In genomic region chr10:90935581-90936292, GRCh38 we compare ENCODE assay signal across 16 cellular contexts. TPM values are rescaled to one million over a fixed set of nuclear protein-coding genes. Genes with fewer than 3 reads are reported as not detected.
A peak's percentile ranks its signal among the peaks of the same experiment; 100 is the strongest.
DNase-seq lines count a peak whose midpoint lies in the region; ATAC-seq and TF ChIP-seq lines count a peak whose summit lies in the region.
"Had no signal": no experiment of that assay in that cellular context is flagged by ENCODE, and none has a peak within 500 bp of the region (broad histone marks: within the 10 kb centered on the region; RNA-seq: fewer than 3 reads in every experiment).

No MANE protein-coding gene starts in this region.

- no peaks in the 10 kb centered on the region for H3K79me2 ChIP-seq in mesendoderm (ENCODE audit: control insufficient read depth, insufficient read depth, low read length)

- no peak overlapping the region for H3K18ac ChIP-seq in mesendoderm (ENCODE audit: low read length)

- H3K4me1 ChIP-seq in cardiac muscle cell (ENCODE audit: low read depth) (peaks cover 27% of the 10 kb centered on the region), mesendoderm (ENCODE audit: control insufficient read depth, low read depth, low read length) (peaks cover 10% of the 10 kb centered on the region), transverse colon (no peaks in the 10 kb centered on the region)

- peak overlapping the region in 3 of 5 experiments; percentile 3 to 47 (median 5) for H3K27ac Mint-ChIP-seq in brain
- H3K27ac Mint-ChIP-seq: activated naive CD4-positive, alpha-beta T cell treated with anti-CD3 and anti-CD28 coated beads, Interleukin-2, amount 50 U/mL, for 72 hours had no signal

- H2BK120ac ChIP-seq in mesendoderm (ENCODE audit: low read depth, low read length) = no peak overlapping the region

- no peaks in the 10 kb centered on the region for H3K36me3 ChIP-seq in cardiac muscle cell
- no peaks in the 10 kb centered on the region for H3K36me3 ChIP-seq in mesendoderm (ENCODE audit: control insufficient read depth, insufficient read depth, low read length)
- no peaks in the 10 kb centered on the region for H3K36me3 ChIP-seq in transverse colon

- H3K4me3 ChIP-seq in cardiac muscle cell (no peak overlapping the region), mesendoderm (ENCODE audit: low read length) (no peak overlapping the region), transverse colon (no peak overlapping the region)

- no peak overlapping the region for H3K9ac ChIP-seq in mesendoderm (ENCODE audit: low read length)

- H2BK15ac ChIP-seq in mesendoderm (replicated peaks; ENCODE audit: low read depth) = no peak overlapping the region

- no peak for TF ChIP-seq POLR2A in transverse colon (IDR thresholded peaks at IDR 0.05)

- no peaks in the 10 kb centered on the region for H3K9me3 Mint-ChIP-seq in brain
- H3K9me3 Mint-ChIP-seq: activated naive CD4-positive, alpha-beta T cell treated with anti-CD3 and anti-CD28 coated beads, Interleukin-2, amount 50 U/mL, for 72 hours had no signal

- no peaks in the 10 kb centered on the region for H3K36me3 Mint-ChIP-seq in brain
- H3K36me3 Mint-ChIP-seq: activated naive CD4-positive, alpha-beta T cell treated with anti-CD3 and anti-CD28 coated beads, Interleukin-2, amount 50 U/mL, for 72 hours had no signal

- peaks cover 49% of the 10 kb centered on the region for H3K4me1 Mint-ChIP-seq in brain

- H2BK5ac ChIP-seq in mesendoderm (ENCODE audit: low read length) = no peak overlapping the region

- H3K27ac ChIP-seq in cardiac muscle cell (peak overlapping the region; percentile 96), mesendoderm (ENCODE audit: low read depth, low read length) (no peak overlapping the region), transverse colon (no peak overlapping the region)
- H3K27ac ChIP-seq: RWPE1 had no signal

- TF ChIP-seq CTCF in cardiac muscle cell (IDR thresholded peaks at IDR 0.05; ENCODE audit: low read depth, low read length) (no peak), brain (conservative IDR thresholded peaks at IDR 0.05) (no peak), transverse colon (IDR thresholded peaks at IDR 0.05) (no peak)

- no peak overlapping the region for H3K23ac ChIP-seq in mesendoderm (ENCODE audit: low read length)

- H3K27me3 ChIP-seq in cardiac muscle cell (no peaks in the 10 kb centered on the region), mesendoderm (ENCODE audit: insufficient read depth, low read length, poor library complexity) (no peaks in the 10 kb centered on the region), transverse colon (no peaks in the 10 kb centered on the region)

- no CpG with 5 or more reads among the region's 5 CpGs for WGBS in mesendoderm (ENCODE audit: extremely low coverage, insufficient coverage, low lambda C conversion rate)
- 61 to 93% methylated on average over 4 to 5 of the region's 5 CpGs for WGBS in transverse colon (ENCODE audit: low coverage in 1 of 2), 2 donors

- H3K4me3 Mint-ChIP-seq in brain = no peak overlapping the region

- H3K79me1 ChIP-seq in mesendoderm (ENCODE audit: low read length) = no peaks in the 10 kb centered on the region

- H3K4ac ChIP-seq in mesendoderm (ENCODE audit: low read depth, low read length) = no peak overlapping the region

- H3K4me2 ChIP-seq in mesendoderm (ENCODE audit: low read length) = no peak overlapping the region

- H3K9me3 ChIP-seq in cardiac muscle cell (ENCODE audit: low read depth) (no peaks in the 10 kb centered on the region), transverse colon (no peaks in the 10 kb centered on the region)

- H2AK5ac ChIP-seq in mesendoderm (ENCODE audit: low read length) = no peak overlapping the region

- H3K56ac ChIP-seq in mesendoderm (ENCODE audit: low read length) = peak overlapping the region; percentile 2

- in situ Hi-C loops in transverse colon (cut with MboI; ENCODE audit: low pct_ligation_motif_present in 1 of 4, low pct_unique_long_range_greater_than_20kb in 1 of 4, low sequenced_read_pairs in 3 of 4) = no loop called here

- no peak overlapping the region for H4K8ac ChIP-seq in mesendoderm (ENCODE audit: low read depth, low read length)

- H4K5ac ChIP-seq in mesendoderm (ENCODE audit: low read length) = no peak overlapping the region

- H3K27me3 Mint-ChIP-seq in brain = peaks cover 3% of the 10 kb centered on the region

- DNase-seq in cardiac muscle cell (ENCODE audit: low read depth in 1 of 2, low spot score in 1 of 2) (peak in 1 of 2 donors; percentile 92), cardiac septum (ENCODE audit: low spot score) (no peak), mesendoderm (no peak), DMS53 (lab: John Stamatoyannopoulos, UW) (no peak), transverse colon (no peak), NCI-H2196 treated with DMSO at 0.1 percent for 48 hours (lab: John Stamatoyannopoulos, UW; ENCODE audit: unreplicated experiment) (no peak)
- DNase-seq: ACHN, activated T-cell treated with anti-CD3 and anti-CD28 coated beads for 4 hours, NCI-H2107 had no signal

- ATAC-seq in HG02840 (IDR thresholded peaks at IDR 0.05; ENCODE audit: low FRiP score, unreplicated experiment) = no peak
- ATAC-seq: activated naive CD4-positive, alpha-beta T cell treated with anti-CD3 and anti-CD28 coated beads, Interleukin-2, amount 50 U/mL, for 72 hours had no signal

- intact Hi-C loops in cardiac septum (cut with DNase I) (no loop called here), transverse colon (cut with DNase I; ENCODE audit: low total_unique reads) (no loop called here)

- no peak for TF ChIP-seq EP300 in transverse colon (IDR thresholded peaks at IDR 0.05; ENCODE audit: low read depth)

RNA-seq across cellular contexts. Expression of gene ANKRD1, which starts 14.8 kb away (rescaled TPM):
- total RNA-seq in cardiac muscle cell = 32.7 and 39.1 TPM in 2 replicates
- 9.4 and 12.6 TPM in 2 replicates for polyA plus RNA-seq in cardiac muscle cell
- total RNA-seq in cardiac septum = 8,251 TPM
- not detected for polyA plus RNA-seq in brain (ENCODE audit: insufficient read depth, low read depth, low replicate concordance)
- 65.5 TPM for polyA plus RNA-seq in mesendoderm (2013, experiment 1 of 2)
- 62.4 TPM for polyA plus RNA-seq in mesendoderm (2013, experiment 2 of 2)
- total RNA-seq in transverse colon = not detected
- total RNA-seq: activated naive CD4-positive, alpha-beta T cell treated with anti-CD3 and anti-CD28 coated beads, Interleukin-2, amount 50 U/mL, for 72 hours; cerebellum; mononuclear cell; T-helper 2 cell treated with Interferon-gamma antibody and Interleukin-4, amounts not matched to agents 100 ng/mL and 5 ng/mL, for 36 hours had no signal

Comparison
In these comparisons a context has a peak if more than half of its experiments do, and no peak if none do; other contexts are left out.
1. RNA of gene ANKRD1, which starts 14.8 kb away (total RNA-seq): 8,251 TPM in cardiac septum (single experiment); 32.7 to 39.1 TPM in cardiac muscle cell and not detected in transverse colon; every median in the first group is over 100 times any median in the second.